Comparison of ENCODE assay signal across 22 cellular contexts in the genomic region with DNA sequence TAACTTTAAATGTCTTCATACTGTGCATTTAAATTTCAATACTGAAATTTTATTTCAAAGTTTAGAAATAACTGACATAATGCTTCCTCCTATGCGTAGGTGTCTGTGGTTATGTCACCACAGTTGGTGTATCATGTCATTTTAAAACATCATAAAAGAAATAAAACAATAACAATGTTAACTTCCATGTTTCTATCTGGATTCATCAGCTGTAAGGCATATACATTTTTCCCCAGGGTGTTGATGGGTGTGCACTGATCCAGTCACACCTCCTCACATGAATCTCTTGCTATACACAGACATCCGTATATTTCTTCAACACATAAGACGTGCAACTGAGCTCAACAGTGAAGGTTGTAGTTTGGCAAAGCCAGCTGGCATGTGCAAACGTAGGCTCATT. TPM values are rescaled to one million over a fixed set of nuclear protein-coding genes. Genes with fewer than 3 reads are reported as not detected.
A peak's percentile ranks its signal among the peaks of the same experiment; 100 is the strongest.
DNase-seq lines count a peak whose midpoint lies in the region; ATAC-seq lines count a peak whose summit lies in the region.
"Had no signal": no experiment of that assay in that cellular context is flagged by ENCODE, and none has a peak within 500 bp of the region (broad histone marks: within the 10 kb centered on the region; RNA-seq: fewer than 3 reads in every experiment).

No MANE protein-coding gene starts in this region.

- 67% methylated on average over 2 of the region's 4 CpGs for WGBS in mesenchymal stem cell

- no peak overlapping the region for H3K4ac ChIP-seq in mesenchymal stem cell (ENCODE audit: low read depth in 1 of 2, low read length in 2 of 2)

- CTCF ChIA-PET in activated naive CD4-positive, alpha-beta T cell treated with anti-CD3 and anti-CD28 coated beads for 36 hours (lab: Charles Lee) = interaction anchor here (0.7 to 2.2 kb wide), 7 partner anchors 11 to 97 kb away, joined by 3 to 9 read pairs (median 7); no protein-coding TSS in a partner anchor
- CTCF ChIA-PET in T-cell (lab: Charles Lee) = interaction anchor here (0.6 to 1.8 kb wide), 6 partner anchors 20 to 460 kb away, joined by 3 to 10 read pairs (median 3); no protein-coding TSS in a partner anchor

- H3K18ac ChIP-seq in mesenchymal stem cell (ENCODE audit: low read depth in 1 of 2, low read length in 2 of 2) = no peak overlapping the region

- peak overlapping the region; percentile 72 for H3K27ac Mint-ChIP-seq in activated naive CD4-positive, alpha-beta T cell treated with anti-CD3 and anti-CD28 coated beads for 36 hours
- peak overlapping the region; percentile 81 to 87 for H3K27ac Mint-ChIP-seq in T-cell

- H2BK15ac ChIP-seq in mesenchymal stem cell (ENCODE audit: low read depth, poor library complexity, severe bottlenecking) = no peak overlapping the region

- intact Hi-C loops in activated naive CD4-positive, alpha-beta T cell treated with anti-CD3 and anti-CD28 coated beads for 36 hours (cut with micrococcal nuclease) = no loop called here

- H3K4me2 ChIP-seq in mesenchymal stem cell (ENCODE audit: low read length, poor library complexity, severe bottlenecking) = no peak overlapping the region

- no peak overlapping the region for H3K23ac ChIP-seq in mesenchymal stem cell (ENCODE audit: low read length in 2 of 2)

- no peaks in the 10 kb centered on the region for H3K36me3 ChIP-seq in mesenchymal stem cell (ENCODE audit: control insufficient read depth in 1 of 2, insufficient read depth in 2 of 2, low read depth in 1 of 2, low read length in 2 of 2)
- H3K36me3 ChIP-seq: gastroesophageal sphincter, right lobe of liver, SJSA1 had no signal

- no peak overlapping the region for H3K4me3 ChIP-seq in mesenchymal stem cell (ENCODE audit: insufficient read depth in 1 of 2, low read depth in 1 of 2, low read length in 2 of 2)
- H3K4me3 ChIP-seq: gastroesophageal sphincter, K562, right lobe of liver, SJSA1 had no signal

- peak overlapping the region; percentile 14 for H3K27ac ChIP-seq in caudate nucleus (ENCODE audit: low read depth, low read length)
- H3K27ac ChIP-seq in mesenchymal stem cell (ENCODE audit: low read length, poor library complexity, severe bottlenecking) = no peak overlapping the region
- H3K27ac ChIP-seq: gastroesophageal sphincter, right lobe of liver, SJSA1 had no signal

- H2BK120ac ChIP-seq in mesenchymal stem cell (ENCODE audit: low read depth, low read length) = no peak overlapping the region

- H3K4me3 Mint-ChIP-seq in activated naive CD4-positive, alpha-beta T cell treated with anti-CD3 and anti-CD28 coated beads for 36 hours = peak overlapping the region; percentile 62
- peak overlapping the region; percentile 75 to 96 (median 93) for H3K4me3 Mint-ChIP-seq in T-cell

- H3K4me1 ChIP-seq in mesenchymal stem cell (ENCODE audit: control insufficient read depth, insufficient read depth, low read depth, low read length) = no peaks in the 10 kb centered on the region
- H3K4me1 ChIP-seq: gastroesophageal sphincter, right lobe of liver, SJSA1 had no signal

- no peak overlapping the region for H4K91ac ChIP-seq in mesenchymal stem cell (ENCODE audit: low read length)

- peak; percentile 35 for DNase-seq in activated naive CD4-positive, alpha-beta T cell treated with anti-CD3 and anti-CD28 coated beads for 36 hours
- no peak for DNase-seq in activated naive CD4-positive, alpha-beta T cell treated with anti-CD3 and anti-CD28 coated beads, Interleukin-2, amount 50 U/mL, for 16 hours
- DNase-seq in T-cell (peak in 15 of 34 experiments; percentile 2 to 42 (median 10)), caudate nucleus (lab: John Stamatoyannopoulos, UW) (peak in 1 of 61 donors; percentile 9), superior temporal gyrus (ENCODE audit: extremely low spot score) (peak; percentile 23), inferior parietal cortex (ENCODE audit: extremely low spot score) (no peak), mesenteric fat pad (ENCODE audit: low spot score) (no peak), mesenchymal stem cell (no peak)
- DNase-seq: Calu3, cortex of kidney, GOT3, NCI-H1105, NCI-H69, PC-3, right lobe of liver, T-helper 9 cell had no signal

- no peak overlapping the region for H2BK5ac ChIP-seq in mesenchymal stem cell (ENCODE audit: low read depth, low read length, poor library complexity, severe bottlenecking)

- POLR2A ChIA-PET in T-cell (lab: Charles Lee) = interaction anchor here (0.5 to 1.3 kb wide), 4 partner anchors 10 to 49 kb away, joined by 3 to 5 read pairs (median 3); no protein-coding TSS in a partner anchor

- no peak overlapping the region for H3K9ac ChIP-seq in mesenchymal stem cell (ENCODE audit: low read length)

- H3K27me3 Mint-ChIP-seq in activated naive CD4-positive, alpha-beta T cell treated with anti-CD3 and anti-CD28 coated beads for 36 hours (ENCODE audit: low read depth) = no peaks in the 10 kb centered on the region
- no peaks in the 10 kb centered on the region for H3K27me3 Mint-ChIP-seq in T-cell

- no peaks in the 10 kb centered on the region for H3K9me3 ChIP-seq in mesenchymal stem cell (ENCODE audit: control insufficient read depth, low read length)
- H3K9me3 ChIP-seq: gastroesophageal sphincter, right lobe of liver, SJSA1 had no signal

- no peak overlapping the region for H2BK12ac ChIP-seq in mesenchymal stem cell (ENCODE audit: low read length in 2 of 2)

- no peak overlapping the region for H2AK5ac ChIP-seq in mesenchymal stem cell (ENCODE audit: low read length, severe bottlenecking)

- H3K79me1 ChIP-seq in mesenchymal stem cell (replicated peaks; ENCODE audit: low read length, poor library complexity, severe bottlenecking) = no peaks in the 10 kb centered on the region

- H3K36me3 Mint-ChIP-seq in activated naive CD4-positive, alpha-beta T cell treated with anti-CD3 and anti-CD28 coated beads for 36 hours (ENCODE audit: low read depth) = peaks cover 25% of the 10 kb centered on the region
- H3K36me3 Mint-ChIP-seq in T-cell = peaks cover 37% of the 10 kb centered on the region

- no peak overlapping the region for H4K8ac ChIP-seq in mesenchymal stem cell (ENCODE audit: low read length)

- peak in 1 of 4 experiments; percentile 33 for ATAC-seq in T-cell (replicated peaks in 1 of 4)
- ATAC-seq: gastroesophageal sphincter, K562, left lobe of liver, PC-3, right lobe of liver had no signal

- H3K9me3 Mint-ChIP-seq in activated naive CD4-positive, alpha-beta T cell treated with anti-CD3 and anti-CD28 coated beads for 36 hours = no peaks in the 10 kb centered on the region
- H3K9me3 Mint-ChIP-seq in T-cell = no peaks in the 10 kb centered on the region

- H3K14ac ChIP-seq in mesenchymal stem cell (ENCODE audit: low read length in 2 of 2) = no peak overlapping the region

- no peak overlapping the region for H2AFZ ChIP-seq in mesenchymal stem cell (ENCODE audit: low read depth, low read length)

- H3K4me1 Mint-ChIP-seq in activated naive CD4-positive, alpha-beta T cell treated with anti-CD3 and anti-CD28 coated beads for 36 hours (ENCODE audit: low read depth) = peaks cover 24% of the 10 kb centered on the region
- H3K4me1 Mint-ChIP-seq in T-cell = peaks cover 21 to 35% (median 31%) of the 10 kb centered on the region in 3 donors

- peaks cover 23 to 34% of the 10 kb centered on the region in 2 experiments for H3K27me3 ChIP-seq in mesenchymal stem cell (ENCODE audit: control insufficient read depth in 1 of 2, insufficient read depth in 1 of 2, low read length in 2 of 2)
- H3K27me3 ChIP-seq: right lobe of liver had no signal

RNA-seq across cellular contexts. Expression of gene KCNA3, which starts 6.2 kb away (rescaled TPM):
- 10 to 100 TPM; 15.3 to 15.4 TPM for total RNA-seq in activated naive CD4-positive, alpha-beta T cell treated with anti-CD3 and anti-CD28 coated beads for 36 hours
- total RNA-seq in T-cell = 100 to 1,000 TPM; 101 to 125 (median 110) TPM
- 0.90 TPM for total RNA-seq in mesenteric fat pad
- polyA plus RNA-seq in mesenchymal stem cell (2013, experiment 1 of 2) = not detected
- not detected for polyA plus RNA-seq in mesenchymal stem cell (2013, experiment 2 of 2)
- total RNA-seq: Calu3, epithelial cell of proximal tubule, K562, osteocyte, PC-3, SJSA1 had no signal
- polyA plus RNA-seq: K562 had no signal

Comparison
In these comparisons a context has a peak if more than half of its experiments do, and no peak if none do; other contexts are left out.
1. DNase-seq: peak in activated naive CD4-positive, alpha-beta T cell treated with anti-CD3 and anti-CD28 coated beads for 36 hours (single experiment) and superior temporal gyrus (single experiment); none in activated naive CD4-positive, alpha-beta T cell treated with anti-CD3 and anti-CD28 coated beads, Interleukin-2, amount 50 U/mL, for 16 hours (single experiment), inferior parietal cortex (single experiment), mesenteric fat pad (single experiment) and mesenchymal stem cell (single experiment).
2. RNA of gene KCNA3, which starts 6.2 kb away (total RNA-seq): 101 to 125 TPM in T-cell; 15.3 to 15.4 TPM in activated naive CD4-positive, alpha-beta T cell treated with anti-CD3 and anti-CD28 coated beads for 36 hours and 0.90 TPM in mesenteric fat pad (single experiment); every median in the first group is over 4 times any median in the second.